ENCODE assay signal across 1 cellular context in the genomic region with DNA sequence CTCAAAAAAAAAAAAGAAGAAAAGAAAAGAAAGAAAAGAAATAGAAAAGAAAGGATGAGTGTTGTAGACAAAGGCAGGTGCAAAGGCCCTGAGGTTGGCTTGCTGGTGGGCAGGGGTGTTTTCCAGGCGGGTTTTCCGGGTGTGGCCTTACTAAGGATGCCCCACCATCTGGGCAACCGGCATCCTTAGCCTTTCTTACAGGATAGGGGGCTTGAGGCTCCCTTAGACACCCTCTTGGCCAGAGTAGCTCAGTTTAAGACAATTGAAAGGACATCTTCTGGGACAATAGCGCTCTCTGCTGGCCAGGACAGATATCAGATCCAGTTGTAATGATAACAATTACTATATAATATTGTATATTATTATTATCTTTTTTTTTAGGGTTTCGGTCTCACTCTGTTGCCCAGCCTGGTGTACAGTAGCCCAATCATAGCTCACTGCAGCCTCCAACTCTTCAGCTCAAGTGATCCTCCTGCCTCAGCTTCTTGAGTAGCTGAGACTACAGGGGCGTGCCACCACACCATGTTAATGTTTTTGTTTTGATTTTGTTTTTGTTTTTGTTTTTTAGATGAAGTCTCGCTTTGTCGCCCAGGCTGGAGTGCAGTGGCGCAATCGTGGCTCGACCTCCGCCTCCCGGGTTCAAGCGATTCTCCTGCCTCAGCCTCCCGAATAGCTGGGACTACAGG.
TF ChIP-seq lines count a peak whose summit lies in the region.

No MANE protein-coding gene starts in this region.

TF ChIP-seq in Ishikawa, 13 proteins besides CTCF, POLR2A, EP300 and RAD21 (continued from another document):
- TF ChIP-seq, protein P1, sequence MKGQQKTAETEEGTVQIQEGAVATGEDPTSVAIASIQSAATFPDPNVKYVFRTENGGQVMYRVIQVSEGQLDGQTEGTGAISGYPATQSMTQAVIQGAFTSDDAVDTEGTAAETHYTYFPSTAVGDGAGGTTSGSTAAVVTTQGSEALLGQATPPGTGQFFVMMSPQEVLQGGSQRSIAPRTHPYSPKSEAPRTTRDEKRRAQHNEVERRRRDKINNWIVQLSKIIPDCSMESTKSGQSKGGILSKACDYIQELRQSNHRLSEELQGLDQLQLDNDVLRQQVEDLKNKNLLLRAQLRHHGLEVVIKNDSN (IDR thresholded peaks at IDR 0.05): no peak
- no peak for TF ChIP-seq ZBTB7A (IDR thresholded peaks at IDR 0.05; ENCODE audit: low read depth)
- TF ChIP-seq MAX (IDR thresholded peaks at IDR 0.05): no peak
